In the genomic region with DNA sequence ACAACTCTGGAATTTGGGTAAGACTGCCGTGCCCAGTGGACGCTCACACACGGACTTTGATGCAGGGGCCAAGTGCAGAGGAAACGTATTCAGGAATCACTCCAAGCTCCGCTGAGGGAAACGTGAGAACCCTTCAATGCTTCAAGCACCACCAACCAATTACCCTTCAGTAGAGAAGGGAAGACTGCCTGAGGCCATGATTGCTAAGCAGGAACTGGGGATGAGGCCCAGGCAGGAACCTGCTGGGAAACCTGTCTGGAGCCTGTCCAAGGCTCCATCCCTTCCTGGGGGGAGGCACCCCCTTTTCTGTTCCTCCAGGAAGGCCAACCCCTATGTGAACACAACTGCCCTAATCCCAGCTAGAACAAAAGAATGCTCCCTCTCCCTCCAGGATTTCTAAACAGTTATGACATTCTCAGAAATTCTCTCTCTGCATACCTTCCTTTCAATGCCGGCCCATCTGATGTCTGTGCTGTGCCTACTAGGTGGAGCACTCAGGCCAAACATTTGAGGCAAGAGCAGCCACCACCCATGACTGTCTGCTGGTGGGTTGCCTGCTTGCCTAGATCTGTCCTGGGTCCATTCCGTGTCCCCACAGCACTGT, we compare ENCODE assay signal across 22 cellular contexts.
DNase-seq lines count a peak whose midpoint lies in the region; ATAC-seq and FAIRE-seq lines count a peak whose summit lies in the region.
"Had no signal": no experiment of that assay in that cellular context is flagged by ENCODE, and none has a peak within 500 bp of the region (broad histone marks: within the 10 kb centered on the region; RNA-seq: fewer than 3 reads in every experiment).

No MANE protein-coding gene starts in this region.

- no peaks in the 10 kb centered on the region for H3K9me3 Mint-ChIP-seq in CD8-positive, alpha-beta memory T cell
- H3K9me3 Mint-ChIP-seq: activated T-helper 2 cell treated with anti-CD3 and anti-CD28 coated beads, Interferon-gamma antibody, Interleukin-2, Interleukin-4, amounts not matched to agents 10 μg/mL and 5 μg/mL and 100 μg/mL, durations not matched to agents 14 hours and 24 hours and 36 hours had no signal

- DNase-seq in NCI-H345 (lab: John Stamatoyannopoulos, UW): peak; percentile 31
- DNase-seq in NCI-H345 treated with DMSO at 0.1 percent for 48 hours (lab: John Stamatoyannopoulos, UW; ENCODE audit: unreplicated experiment): no peak
- DNase-seq in NT2/D1 (ENCODE audit: low read depth, low spot score): peak; percentile 28
- peak; percentile 85 for DNase-seq in islet precursor cell
- DNase-seq in sciatic nerve (ENCODE audit: low spot score): peak; percentile 28
- no peak for DNase-seq in CD8-positive, alpha-beta memory T cell
- DNase-seq in urothelium cell line (ENCODE audit: low spot score): no peak
- no peak for DNase-seq in NCI-H187 (lab: John Stamatoyannopoulos, UW)
- DNase-seq: activated CD4-positive, CD25-positive, alpha-beta regulatory T cell; body of pancreas; cortex of kidney; DMS79; GOT3; NCI-H526 treated with DMSO at 0.1 percent for 48 hours; OCI-M1; stimulated activated CD4-positive, alpha-beta T cell treated with anti-CD3 and anti-CD28 coated beads, Interleukin-15, amount 100 ng/mL, for 24 hours; T-helper 2 cell had no signal

- no peaks in the 10 kb centered on the region for H3K4me1 Mint-ChIP-seq in CD8-positive, alpha-beta memory T cell
- H3K4me1 Mint-ChIP-seq: B cell had no signal

- FAIRE-seq in urothelium cell line (lab: Jason Lieb, UNC): no peak
- FAIRE-seq: GM12892, K562 had no signal

- intact Hi-C loops in sciatic nerve (cut with DNase I): no loop called here

- no peak overlapping the region for H3K27ac ChIP-seq in CD8-positive, alpha-beta memory T cell (ENCODE audit: low read depth, low read length)
- H3K27ac ChIP-seq: body of pancreas, SJSA1 had no signal

- no peak overlapping the region for H3K4me3 ChIP-seq in NT2/D1 (ENCODE audit: insufficient read length, low read depth)
- no peak overlapping the region for H3K4me3 ChIP-seq in CD8-positive, alpha-beta memory T cell (ENCODE audit: low read length)
- H3K4me3 ChIP-seq: body of pancreas, K562, SJSA1 had no signal

- CTCF ChIA-PET in CD8-positive, alpha-beta memory T cell (lab: Charles Lee): no interaction called here

- no peak for ATAC-seq in sciatic nerve
- ATAC-seq: body of pancreas, K562 had no signal

- H3K4me3 Mint-ChIP-seq in CD8-positive, alpha-beta memory T cell: no peak overlapping the region
- H3K4me3 Mint-ChIP-seq: B cell had no signal

- H3K9me3 ChIP-seq in NT2/D1 (ENCODE audit: insufficient read depth, low read length): no peaks in the 10 kb centered on the region; the same call in 1 of the 2 replicates
- H3K9me3 ChIP-seq in CD8-positive, alpha-beta memory T cell (ENCODE audit: low read length): no peaks in the 10 kb centered on the region
- H3K9me3 ChIP-seq: body of pancreas, SJSA1 had no signal

- H3K27ac Mint-ChIP-seq in CD8-positive, alpha-beta memory T cell: no peak overlapping the region
- H3K27ac Mint-ChIP-seq: activated T-helper 2 cell treated with anti-CD3 and anti-CD28 coated beads, Interferon-gamma antibody, Interleukin-2, Interleukin-4, amounts not matched to agents 10 μg/mL and 5 μg/mL and 100 μg/mL, durations not matched to agents 14 hours and 24 hours and 36 hours; B cell had no signal

- H3K4me1 ChIP-seq in NT2/D1 (ENCODE audit: insufficient read depth, insufficient read length): peaks cover 16% of the 10 kb centered on the region
- no peaks in the 10 kb centered on the region for H3K4me1 ChIP-seq in CD8-positive, alpha-beta memory T cell (ENCODE audit: insufficient read depth, low read length)
- H3K4me1 ChIP-seq: body of pancreas, SJSA1 had no signal

- H3K9ac ChIP-seq in NT2/D1 (ENCODE audit: insufficient read length, low read depth): no peak overlapping the region

- peaks cover 4% of the 10 kb centered on the region for H3K27me3 ChIP-seq in NT2/D1 (ENCODE audit: insufficient read depth, insufficient read length)
- no peaks in the 10 kb centered on the region for H3K27me3 ChIP-seq in CD8-positive, alpha-beta memory T cell (ENCODE audit: insufficient read depth, low read length, poor library complexity, severe bottlenecking)
- H3K27me3 ChIP-seq: body of pancreas, SJSA1 had no signal

- peaks cover 0 to 2% of the 10 kb centered on the region in 2 donors for H3K27me3 Mint-ChIP-seq in CD8-positive, alpha-beta memory T cell
- H3K27me3 Mint-ChIP-seq: B cell had no signal

- POLR2A ChIA-PET in CD8-positive, alpha-beta memory T cell (lab: Charles Lee): no interaction called here

- H3K36me3 Mint-ChIP-seq in CD8-positive, alpha-beta memory T cell: peaks cover 0 to 3% (median 0%) of the 10 kb centered on the region in 3 donors

- H3K36me3 ChIP-seq in NT2/D1 (ENCODE audit: insufficient read depth, insufficient read length, low read length): no peaks in the 10 kb centered on the region
- no peaks in the 10 kb centered on the region for H3K36me3 ChIP-seq in CD8-positive, alpha-beta memory T cell (ENCODE audit: insufficient read depth, low read length)
- H3K36me3 ChIP-seq: SJSA1 had no signal

Comparison
In these comparisons a context has a peak if more than half of its experiments do, and no peak if none do; other contexts are left out.
1. DNase-seq: peak in NCI-H345 (single experiment), NT2/D1 (single experiment), islet precursor cell (single experiment) and sciatic nerve (single experiment); none in NCI-H345 treated with DMSO at 0.1 percent for 48 hours (single experiment), CD8-positive, alpha-beta memory T cell (0 of 5), urothelium cell line (single experiment) and NCI-H187 (0 of 2).